In the genomic region with DNA sequence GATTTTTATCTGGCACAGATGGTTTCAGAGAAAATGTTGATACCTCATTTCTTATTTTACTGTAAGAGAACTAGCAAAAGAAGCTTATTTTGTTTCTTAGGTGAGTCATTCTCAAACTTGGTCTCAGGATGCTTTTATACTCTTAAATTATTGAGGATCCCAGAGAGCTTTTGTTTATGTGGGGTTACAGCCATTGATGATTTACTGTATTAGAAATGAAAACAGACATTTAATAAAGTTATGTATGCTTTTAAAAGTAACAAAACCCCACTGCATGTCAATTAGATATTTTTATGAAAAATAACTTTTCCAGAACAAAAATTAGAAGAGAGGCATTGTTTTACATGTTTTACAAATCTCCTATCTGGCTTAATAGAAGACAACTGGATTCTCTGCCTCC, we compare ENCODE assay signal across 18 cellular contexts. TPM values are rescaled to one million over a fixed set of nuclear protein-coding genes. Genes with fewer than 3 reads are reported as not detected.
DNase-seq lines count a peak whose midpoint lies in the region; ATAC-seq, FAIRE-seq and TF ChIP-seq lines count a peak whose summit lies in the region.
"Had no signal": no experiment of that assay in that cellular context is flagged by ENCODE, and none has a peak within 500 bp of the region (broad histone marks: within the 10 kb centered on the region; RNA-seq: fewer than 3 reads in every experiment).

No MANE protein-coding gene starts in this region.

- ATAC-seq in activated CD4-positive, alpha-beta T cell treated with anti-CD3 and anti-CD28 coated beads for 36 hours = no peak
- no peak for ATAC-seq in A549
- no peak for ATAC-seq in GM18520 (IDR thresholded peaks at IDR 0.05; ENCODE audit: unreplicated experiment)

- peak overlapping the region; percentile 3 for H3K4me3 Mint-ChIP-seq in activated CD4-positive, alpha-beta T cell treated with anti-CD3 and anti-CD28 coated beads for 36 hours
- no peak overlapping the region for H3K4me3 Mint-ChIP-seq in mesothelial cell of epicardium
- H3K4me3 Mint-ChIP-seq: H9 had no signal

- H3K4me1 ChIP-seq in A549 = peaks cover 42% of the 10 kb centered on the region
- H3K4me1 ChIP-seq in ascending aorta = peaks cover 0 to 7% of the 10 kb centered on the region in 2 donors

- H3K27ac ChIP-seq in A549 (no peak overlapping the region), ascending aorta (no peak overlapping the region)
- H3K27ac ChIP-seq: 22Rv1 had no signal

- no peak for DNase-seq in activated CD4-positive, alpha-beta T cell treated with anti-CD3 and anti-CD28 coated beads for 36 hours
- no peak for DNase-seq in activated CD4-positive, alpha-beta T cell treated with anti-CD3 and anti-CD28 coated beads for 48 hours
- DNase-seq in A549 (ENCODE audit: low read depth in 1 of 2, low spot score in 1 of 2) = no peak
- DNase-seq in M059J (ENCODE audit: low read depth) = peak; percentile 10
- DNase-seq in mesothelial cell of epicardium (ENCODE audit: low spot score in 2 of 2, unreplicated experiment in 2 of 2) = no peak
- DNase-seq in ascending aorta (ENCODE audit: low spot score in 2 of 2) = no peak
- no peak for DNase-seq in activated CD8-positive, alpha-beta memory T cell treated with anti-CD3 and anti-CD28 coated beads for 24 hours
- DNase-seq: C1 segment of cervical spinal cord, Caco-2, H9, IMR-90, NCI-H1417 treated with DMSO at 0.1 percent for 48 hours, NCI-H2029 treated with DMSO at 0.1 percent for 48 hours, NCI-H510A treated with DMSO at 0.1 percent for 48 hours, SHP77 treated with DMSO at 0.1 percent for 48 hours had no signal

- intact Hi-C loops in activated CD4-positive, alpha-beta T cell treated with anti-CD3 and anti-CD28 coated beads for 36 hours (cut with DNase I, micrococcal nuclease) = no loop called here
- intact Hi-C loops in ascending aorta (cut with DNase I) = no loop called here

- no peaks in the 10 kb centered on the region for H3K9me3 Mint-ChIP-seq in activated CD4-positive, alpha-beta T cell treated with anti-CD3 and anti-CD28 coated beads for 36 hours (ENCODE audit: low read depth)
- H3K9me3 Mint-ChIP-seq in mesothelial cell of epicardium = peaks cover 16% of the 10 kb centered on the region

- H3K36me3 ChIP-seq in ascending aorta = no peaks in the 10 kb centered on the region

- peaks cover 59% of the 10 kb centered on the region for H3K4me1 Mint-ChIP-seq in activated CD4-positive, alpha-beta T cell treated with anti-CD3 and anti-CD28 coated beads for 36 hours
- peaks cover 21% of the 10 kb centered on the region for H3K4me1 Mint-ChIP-seq in mesothelial cell of epicardium

- peak overlapping the region; percentile 33; the same call in 2 of the 3 replicates for H3K4me2 ChIP-seq in A549

- POLR2A ChIA-PET in activated CD4-positive, alpha-beta T cell treated with anti-CD3 and anti-CD28 coated beads for 36 hours (lab: Charles Lee) = interaction anchor here (0.7 to 1.9 kb wide), 2 partner anchors 11 to 1223 kb away, joined by 4 to 6 read pairs; a partner anchor contains a TSS
- POLR2A ChIA-PET in A549 (lab: Yijun Ruan, JAX) = interaction anchor here (1.7 kb wide), 1 partner anchor 12 kb away, joined by 6 read pairs; a partner anchor contains a TSS

- H3K27me3 ChIP-seq in ascending aorta = no peaks in the 10 kb centered on the region

- H3K4me3 ChIP-seq in A549 (no peak overlapping the region), ascending aorta (no peak overlapping the region)

- CTCF ChIA-PET in activated CD4-positive, alpha-beta T cell treated with anti-CD3 and anti-CD28 coated beads for 36 hours (lab: Charles Lee) = no interaction called here
- CTCF ChIA-PET in A549 (lab: Yijun Ruan, JAX) = interaction anchor here (0.6 to 1.3 kb wide), 2 partner anchors 18 to 60 kb away, joined by 4 to 6 read pairs; no protein-coding TSS in a partner anchor

- H3K27me3 Mint-ChIP-seq in activated CD4-positive, alpha-beta T cell treated with anti-CD3 and anti-CD28 coated beads for 36 hours = no peaks in the 10 kb centered on the region
- no peaks in the 10 kb centered on the region for H3K27me3 Mint-ChIP-seq in mesothelial cell of epicardium (ENCODE audit: low read depth)

- no peak for TF ChIP-seq RAD21 in A549 (conservative IDR thresholded peaks at IDR 0.05 in 1 of 2, IDR thresholded peaks at IDR 0.05 in 1 of 2)

- no peak for TF ChIP-seq POLR2A in A549 (IDR thresholded peaks at IDR 0.05; ENCODE audit: low read length)

- FAIRE-seq in A549 (lab: Jason Lieb, UNC) = no peak
- FAIRE-seq: RCC 7860 had no signal

- TF ChIP-seq CTCF in A549 (IDR thresholded peaks at IDR 0.05) (no peak), mesothelial cell of epicardium (IDR thresholded peaks at IDR 0.05; ENCODE audit: unreplicated experiment) (no peak), ascending aorta (IDR thresholded peaks at IDR 0.05) (no peak)

- peaks cover 9% of the 10 kb centered on the region for H3K36me3 Mint-ChIP-seq in activated CD4-positive, alpha-beta T cell treated with anti-CD3 and anti-CD28 coated beads for 36 hours (ENCODE audit: low read depth)
- peaks cover 12% of the 10 kb centered on the region for H3K36me3 Mint-ChIP-seq in mesothelial cell of epicardium

- no peak for TF ChIP-seq EP300 in A549 (IDR thresholded peaks at IDR 0.05)

- H3K27ac Mint-ChIP-seq in activated CD4-positive, alpha-beta T cell treated with anti-CD3 and anti-CD28 coated beads for 36 hours = peak overlapping the region; percentile 72
- peak overlapping the region; percentile 69 for H3K27ac Mint-ChIP-seq in mesothelial cell of epicardium

- H3K9me3 ChIP-seq in A549 (no peaks in the 10 kb centered on the region), ascending aorta (no peaks in the 10 kb centered on the region)
- H3K9me3 ChIP-seq: Caco-2 had no signal

TF ChIP-seq in A549, 52 proteins besides CTCF, POLR2A, EP300 and RAD21:
- TF ChIP-seq, protein P1, sequence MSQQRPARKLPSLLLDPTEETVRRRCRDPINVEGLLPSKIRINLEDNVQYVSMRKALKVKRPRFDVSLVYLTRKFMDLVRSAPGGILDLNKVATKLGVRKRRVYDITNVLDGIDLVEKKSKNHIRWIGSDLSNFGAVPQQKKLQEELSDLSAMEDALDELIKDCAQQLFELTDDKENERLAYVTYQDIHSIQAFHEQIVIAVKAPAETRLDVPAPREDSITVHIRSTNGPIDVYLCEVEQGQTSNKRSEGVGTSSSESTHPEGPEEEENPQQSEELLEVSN (IDR thresholded peaks at IDR 0.05; ENCODE audit: borderline replicate concordance, low read depth) = no peak
- TF ChIP-seq RNF2 (IDR thresholded peaks at IDR 0.05; ENCODE audit: borderline replicate concordance, low read depth) (no peak), CHD2 (IDR thresholded peaks at IDR 0.05; ENCODE audit: low read length, partially characterized antibody) (no peak), EHF (CRISPR knock-in tag; IDR thresholded peaks at IDR 0.05) (no peak), HEYL (CRISPR knock-in tag; IDR thresholded peaks at IDR 0.05) (no peak), FOXS1 (CRISPR knock-in tag; IDR thresholded peaks at IDR 0.05) (no peak), CBX8 (IDR thresholded peaks at IDR 0.05) (no peak), BHLHE40 (IDR thresholded peaks at IDR 0.05; ENCODE audit: low read depth, low read length) (no peak), ZSCAN20 (CRISPR knock-in tag; IDR thresholded peaks at IDR 0.05) (no peak), TP53 (CRISPR knock-in tag; IDR thresholded peaks at IDR 0.05) (no peak), KDM1A (IDR thresholded peaks at IDR 0.05; ENCODE audit: low read depth) (no peak), HOXB5 (CRISPR knock-in tag; IDR thresholded peaks at IDR 0.05) (no peak), HOXA7 (CRISPR knock-in tag; IDR thresholded peaks at IDR 0.05) (no peak)
- TF ChIP-seq, protein P2, sequence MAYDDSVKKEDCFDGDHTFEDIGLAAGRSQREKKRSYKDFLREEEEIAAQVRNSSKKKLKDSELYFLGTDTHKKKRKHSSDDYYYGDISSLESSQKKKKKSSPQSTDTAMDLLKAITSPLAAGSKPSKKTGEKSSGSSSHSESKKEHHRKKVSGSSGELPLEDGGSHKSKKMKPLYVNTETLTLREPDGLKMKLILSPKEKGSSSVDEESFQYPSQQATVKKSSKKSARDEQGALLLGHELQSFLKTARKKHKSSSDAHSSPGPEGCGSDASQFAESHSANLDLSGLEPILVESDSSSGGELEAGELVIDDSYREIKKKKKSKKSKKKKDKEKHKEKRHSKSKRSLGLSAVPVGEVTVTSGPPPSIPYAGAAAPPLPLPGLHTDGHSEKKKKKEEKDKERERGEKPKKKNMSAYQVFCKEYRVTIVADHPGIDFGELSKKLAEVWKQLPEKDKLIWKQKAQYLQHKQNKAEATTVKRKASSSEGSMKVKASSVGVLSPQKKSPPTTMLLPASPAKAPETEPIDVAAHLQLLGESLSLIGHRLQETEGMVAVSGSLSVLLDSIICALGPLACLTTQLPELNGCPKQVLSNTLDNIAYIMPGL (CRISPR knock-in tag; IDR thresholded peaks at IDR 0.05; ENCODE audit: borderline replicate concordance) = no peak
- TF ChIP-seq, protein P3, sequence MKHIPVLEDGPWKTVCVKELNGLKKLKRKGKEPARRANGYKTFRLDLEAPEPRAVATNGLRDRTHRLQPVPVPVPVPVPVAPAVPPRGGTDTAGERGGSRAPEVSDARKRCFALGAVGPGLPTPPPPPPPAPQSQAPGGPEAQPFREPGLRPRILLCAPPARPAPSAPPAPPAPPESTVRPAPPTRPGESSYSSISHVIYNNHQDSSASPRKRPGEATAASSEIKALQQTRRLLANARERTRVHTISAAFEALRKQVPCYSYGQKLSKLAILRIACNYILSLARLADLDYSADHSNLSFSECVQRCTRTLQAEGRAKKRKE (CRISPR knock-in tag; IDR thresholded peaks at IDR 0.05; ENCODE audit: low read depth) = no peak

RNA-seq across cellular contexts. Expression of a gene that starts 12.1 kb away (rescaled TPM):
- 10 to 100 TPM; 53.9 to 60.6 TPM for total RNA-seq in activated CD4-positive, alpha-beta T cell treated with anti-CD3 and anti-CD28 coated beads for 36 hours
- 70.4 and 110 TPM in 2 replicates for polyA plus RNA-seq in A549 (2011; rRNA removed)
- polyA plus RNA-seq in A549 (2012; cell fraction: cytosol; rRNA removed) = 10.0 and 12.6 TPM in 2 replicates
- 10.8 and 15.3 TPM in 2 replicates for polyA plus RNA-seq in A549 (2012; cell fraction: nucleus; rRNA removed)
- 30.7 to 32.6 TPM (median 31.8 TPM) in 3 replicates for polyA plus RNA-seq in A549 (2017; fragmentation: RNase III; extraction: RNeasy Plus Mini Kit Qiagen cat#74134 plus additional on column Dnase treatment)
- polyA minus RNA-seq in A549 (2011; rRNA and poly(A)+ RNA removed) = 264 and 283 TPM in 2 replicates
- total RNA-seq in M059J (2014; rRNA removed; shearing (Covaris generic)) = 48.5 and 81.7 TPM in 2 replicates
- 87.0 to 91.6 TPM (median 87.3 TPM) in 3 replicates for total RNA-seq in mesothelial cell of epicardium
- 23.7 TPM for total RNA-seq in ascending aorta
